In genomic region chr12:69442894-69443293, GRCh38 we compare ENCODE assay signal across 25 cellular contexts. TPM values are rescaled to one million over a fixed set of nuclear protein-coding genes. Genes with fewer than 3 reads are reported as not detected.
DNase-seq lines count a peak whose midpoint lies in the region; ATAC-seq and TF ChIP-seq lines count a peak whose summit lies in the region.
"Had no signal": no experiment of that assay in that cellular context is flagged by ENCODE, and none has a peak within 500 bp of the region (broad histone marks: within the 10 kb centered on the region; RNA-seq: fewer than 3 reads in every experiment).

No MANE protein-coding gene starts in this region.

- no peak overlapping the region for H3K27ac Mint-ChIP-seq in chondrocyte (ENCODE audit: unreplicated experiment)
- H3K27ac Mint-ChIP-seq: CD14-positive monocyte; natural killer cell; stimulated activated effector memory CD8-positive, alpha-beta T cell treated with anti-CD3 and anti-CD28 coated beads, Interleukin-12 subunit alpha, Interleukin-12 subunit beta, amount 100 ng/mL, for 72 hours had no signal

- peaks cover 7% of the 10 kb centered on the region; the same call in 1 of the 2 replicates for H3K4me1 ChIP-seq in SJSA1 (replicated peaks)
- H3K4me1 ChIP-seq: adrenal gland, heart right ventricle, psoas muscle, tibial nerve had no signal

- H3K4me1 Mint-ChIP-seq in chondrocyte (ENCODE audit: low read depth), result no peaks in the 10 kb centered on the region
- H3K4me1 Mint-ChIP-seq: CD14-positive monocyte; natural killer cell; stimulated activated effector memory CD8-positive, alpha-beta T cell treated with anti-CD3 and anti-CD28 coated beads, Interleukin-12 subunit alpha, Interleukin-12 subunit beta, amount 100 ng/mL, for 72 hours had no signal

- no peak for TF ChIP-seq CTCF in epithelial cell of proximal tubule (conservative IDR thresholded peaks at IDR 0.05; ENCODE audit: low read depth, low read length)
- TF ChIP-seq CTCF in chondrocyte (IDR thresholded peaks at IDR 0.05), result no peak

- H3K9me3 ChIP-seq in SJSA1 (replicated peaks), result no peaks in the 10 kb centered on the region
- H3K9me3 ChIP-seq: adrenal gland, heart right ventricle, psoas muscle, tibial nerve had no signal

- H3K9me3 Mint-ChIP-seq in chondrocyte (ENCODE audit: low read depth), result no peaks in the 10 kb centered on the region
- H3K9me3 Mint-ChIP-seq: natural killer cell; stimulated activated effector memory CD8-positive, alpha-beta T cell treated with anti-CD3 and anti-CD28 coated beads, Interleukin-12 subunit alpha, Interleukin-12 subunit beta, amount 100 ng/mL, for 72 hours had no signal

- no peaks in the 10 kb centered on the region for H3K27me3 ChIP-seq in SJSA1 (replicated peaks)
- H3K27me3 ChIP-seq: adrenal gland, heart right ventricle, tibial nerve had no signal

- no peaks in the 10 kb centered on the region for H3K27me3 Mint-ChIP-seq in chondrocyte (ENCODE audit: low read depth)

- no peak for ATAC-seq in HG02852 (IDR thresholded peaks at IDR 0.05; ENCODE audit: unreplicated experiment)
- ATAC-seq: heart right ventricle; natural killer cell; psoas muscle; stimulated activated effector memory CD8-positive, alpha-beta T cell treated with anti-CD3 and anti-CD28 coated beads, Interleukin-12 subunit alpha, Interleukin-12 subunit beta, amount 100 ng/mL, for 72 hours had no signal

- no peaks in the 10 kb centered on the region for H3K36me3 Mint-ChIP-seq in chondrocyte (ENCODE audit: low read depth)
- H3K36me3 Mint-ChIP-seq: CD14-positive monocyte; natural killer cell; stimulated activated effector memory CD8-positive, alpha-beta T cell treated with anti-CD3 and anti-CD28 coated beads, Interleukin-12 subunit alpha, Interleukin-12 subunit beta, amount 100 ng/mL, for 72 hours had no signal

- no peak overlapping the region for H3K4me3 ChIP-seq in SJSA1
- H3K4me3 ChIP-seq in epithelial cell of proximal tubule (ENCODE audit: low read depth, low read length), result no peak overlapping the region
- H3K4me3 ChIP-seq: adrenal gland, coronary artery, heart right ventricle, psoas muscle, tibial nerve had no signal

- no peaks in the 10 kb centered on the region for H3K36me3 ChIP-seq in SJSA1
- H3K36me3 ChIP-seq: adrenal gland, heart right ventricle, tibial nerve had no signal

- DNase-seq in DMS53 (lab: John Stamatoyannopoulos, UW), result peak; percentile 32
- no peak for DNase-seq in DMS53 treated with DMSO at 0.1 percent for 48 hours (lab: John Stamatoyannopoulos, UW; ENCODE audit: unreplicated experiment)
- DNase-seq in SJSA1 (ENCODE audit: low read depth in 1 of 2, low spot score in 2 of 2), result peak; percentile 19 to 47
- DNase-seq in epithelial cell of proximal tubule (ENCODE audit: low read depth), result peak; percentile 49
- DNase-seq in renal cortical epithelial cell (ENCODE audit: low read depth), result peak; percentile 62
- no peak for DNase-seq in chondrocyte (ENCODE audit: low spot score)
- DNase-seq in ecto neural progenitor cell (ENCODE audit: low spot score), result no peak
- DNase-seq: activated CD4-positive, CD25-positive, alpha-beta regulatory T cell treated with anti-CD3 and anti-CD28 coated beads, Interleukin-2, amount 50 U/mL, for 72 hours; activated effector memory CD4-positive, alpha-beta T cell treated with Interleukin-2 at 50 U/mL for 16 hours; adrenal gland; erythroblast; heart right ventricle; kidney; mesenchymal stem cell; natural killer cell; NCI-H2227 treated with DMSO at 0.1 percent for 48 hours; psoas muscle; stimulated activated CD4-positive, alpha-beta T cell treated with anti-CD3 and anti-CD28 coated beads, Interleukin-12 subunit alpha, Interleukin-12 subunit beta, amount 100 ng/mL, for 4 hours; T-helper 2 cell had no signal

- H3K27ac ChIP-seq in SJSA1, result no peak overlapping the region
- H3K27ac ChIP-seq: 22Rv1, adrenal gland, coronary artery, heart right ventricle, psoas muscle, tibial nerve had no signal

- H3K4me3 Mint-ChIP-seq in chondrocyte (ENCODE audit: unreplicated experiment), result no peak overlapping the region
- H3K4me3 Mint-ChIP-seq: CD14-positive monocyte; natural killer cell; stimulated activated effector memory CD8-positive, alpha-beta T cell treated with anti-CD3 and anti-CD28 coated beads, Interleukin-12 subunit alpha, Interleukin-12 subunit beta, amount 100 ng/mL, for 72 hours had no signal

RNA-seq across cellular contexts. Expression of gene FRS2, which starts 27.3 kb away (rescaled TPM):
- total RNA-seq in SJSA1 (2014; rRNA removed; shearing (Covaris generic)), result 41.3 and 87.5 TPM in 2 replicates
- total RNA-seq in epithelial cell of proximal tubule (14.0 and 28.9 TPM in 2 replicates), renal cortical epithelial cell (47.9 and 73.7 TPM in 2 replicates), chondrocyte (45.1 to 52.7 TPM (median 46.9 TPM) in 3 replicates)

Comparison
In these comparisons a context has a peak if more than half of its experiments do, and no peak if none do; other contexts are left out.
1. DNase-seq: peak in DMS53 (single experiment), SJSA1 (2 of 2), epithelial cell of proximal tubule (single experiment) and renal cortical epithelial cell (single experiment); none in DMS53 treated with DMSO at 0.1 percent for 48 hours (single experiment), chondrocyte (single experiment) and ecto neural progenitor cell (single experiment).